In genomic region chr19:32421589-32422361, GRCh38 we compare ENCODE assay signal across 12 cellular contexts. TPM values are rescaled to one million over a fixed set of nuclear protein-coding genes. Genes with fewer than 3 reads are reported as not detected.
DNase-seq lines count a peak whose midpoint lies in the region; ATAC-seq and TF ChIP-seq lines count a peak whose summit lies in the region.
"Had no signal": no experiment of that assay in that cellular context is flagged by ENCODE, and none has a peak within 500 bp of the region (broad histone marks: within the 10 kb centered on the region; RNA-seq: fewer than 3 reads in every experiment).

No MANE protein-coding gene starts in this region.

- no peak overlapping the region for H3K56ac ChIP-seq in H9 (ENCODE audit: insufficient read length, low read depth, low read length)

- no peaks in the 10 kb centered on the region for H3K9me2 ChIP-seq in DOHH2 (replicated peaks; ENCODE audit: control insufficient read depth, low read length)

- no peaks in the 10 kb centered on the region for H3K79me1 ChIP-seq in H9 (ENCODE audit: insufficient read depth, low read depth, low read length, poor library complexity, severe bottlenecking)

- peak overlapping the region; percentile 75 for H3K4me2 ChIP-seq in DOHH2 (ENCODE audit: low read length)
- no peak overlapping the region for H3K4me2 ChIP-seq in H9 (ENCODE audit: insufficient read depth, insufficient read length, low read length)

- no peak overlapping the region for H3K4ac ChIP-seq in H9 (ENCODE audit: low read depth, low read length)

- no peaks in the 10 kb centered on the region for H3K27me3 Mint-ChIP-seq in activated naive CD8-positive, alpha-beta T cell treated with anti-CD3 and anti-CD28 coated beads, Interleukin-2, amount 10 ng/mL, durations not matched to agents 7 days and 5 days
- H3K27me3 Mint-ChIP-seq in naive B cell: no peaks in the 10 kb centered on the region
- H3K27me3 Mint-ChIP-seq in glutamatergic neuron (ENCODE audit: unreplicated experiment): no peaks in the 10 kb centered on the region
- H3K27me3 Mint-ChIP-seq in H9 (ENCODE audit: low read depth): no peaks in the 10 kb centered on the region

- H3K36me3 ChIP-seq in DOHH2 (ENCODE audit: control insufficient read depth, low read length): peaks cover 19% of the 10 kb centered on the region
- H3K36me3 ChIP-seq: pancreas had no signal

- CTCF ChIA-PET in RWPE1 (lab: Yijun Ruan, JAX): interaction anchor here (0.6 kb wide), 1 partner anchor 723 kb away, joined by 4 read pairs; no protein-coding TSS in a partner anchor

- TF ChIP-seq CTCF in DOHH2 (IDR thresholded peaks at IDR 0.05; ENCODE audit: low read depth, low read length, poor library complexity, severe bottlenecking): no peak
- TF ChIP-seq CTCF in RWPE1 (conservative IDR thresholded peaks at IDR 0.05; ENCODE audit: low read depth): no peak
- no peak for TF ChIP-seq CTCF in glutamatergic neuron (IDR thresholded peaks at IDR 0.05; ENCODE audit: partially characterized antibody, unreplicated experiment)
- no peak for TF ChIP-seq CTCF in H9 (conservative IDR thresholded peaks at IDR 0.05)

- peaks cover 3% of the 10 kb centered on the region; the same call in 1 of the 2 replicates for H3K79me2 ChIP-seq in DOHH2 (ENCODE audit: control insufficient read depth, low read length)
- H3K79me2 ChIP-seq in H9 (ENCODE audit: insufficient read depth, low read length): no peaks in the 10 kb centered on the region

- H2BK120ac ChIP-seq in H9 (ENCODE audit: low read depth, low read length, poor library complexity, severe bottlenecking): no peak overlapping the region

- no peak overlapping the region for H3K9ac ChIP-seq in H9 (ENCODE audit: extremely low read depth, insufficient read length, low read length)

- no peak overlapping the region for H2BK15ac ChIP-seq in H9 (ENCODE audit: low read depth, low read length)

- H3K27me3 ChIP-seq in DOHH2 (ENCODE audit: control insufficient read depth, low read length): no peaks in the 10 kb centered on the region
- H3K27me3 ChIP-seq in H9 (ENCODE audit: insufficient read depth, low read length): no peaks in the 10 kb centered on the region
- H3K27me3 ChIP-seq: pancreas had no signal

- H3T11ph ChIP-seq in H9 (ENCODE audit: low read length): no peak overlapping the region

- DNase-seq in NOMO-1 (lab: John Stamatoyannopoulos, UW; ENCODE audit: unreplicated experiment in 2 of 2) (peak; percentile 85 to 95), naive B cell (peak; percentile 8), RWPE1 (ENCODE audit: low spot score) (no peak), glutamatergic neuron (no peak), NK-92 (lab: John Stamatoyannopoulos, UW; ENCODE audit: unreplicated experiment) (no peak), H9 (no peak)
- no peak for DNase-seq in activated naive CD8-positive, alpha-beta T cell treated with anti-CD3 and anti-CD28 coated beads, Interleukin-2, amount 10 ng/mL, durations not matched to agents 7 days and 5 days
- DNase-seq: activated naive CD4-positive, alpha-beta T cell treated with Interleukin-2 at 50 U/mL for 16 hours; NCI-H524 treated with DMSO at 0.1 percent for 48 hours; pancreas had no signal

- WGBS in H9 (ENCODE audit: extremely low coverage, insufficient read length, low lambda C conversion rate): no CpG with 5 or more reads among the region's 7 CpGs

- no peak overlapping the region for H2AFZ ChIP-seq in H9 (ENCODE audit: low read length)

- H3K18ac ChIP-seq in H9 (ENCODE audit: insufficient read length, low read depth, low read length): no peak overlapping the region

- no peak overlapping the region for H3K14ac ChIP-seq in H9 (ENCODE audit: insufficient read depth, low read length)

- H2BK12ac ChIP-seq in H9 (ENCODE audit: insufficient read length, low read depth, low read length): no peak overlapping the region

- H3K4me3 ChIP-seq in DOHH2 (ENCODE audit: low read length): peak overlapping the region; percentile 55
- H3K4me3 ChIP-seq: pancreas had no signal

- no peak overlapping the region for H3K23ac ChIP-seq in H9 (ENCODE audit: insufficient read length, low read depth, low read length)

- H4K8ac ChIP-seq in H9 (replicated peaks; ENCODE audit: insufficient read length, low read depth, low read length): no peak overlapping the region

- peak overlapping the region; percentile 79 for H3K27ac ChIP-seq in DOHH2 (ENCODE audit: low read depth, low read length)
- H3K27ac ChIP-seq in RWPE1: no peak overlapping the region
- no peak overlapping the region for H3K27ac ChIP-seq in H9 (ENCODE audit: insufficient read length, low read depth, low read length)
- H3K27ac ChIP-seq: pancreas, VCaP had no signal

- peaks cover 15% of the 10 kb centered on the region for H3K36me3 Mint-ChIP-seq in activated naive CD8-positive, alpha-beta T cell treated with anti-CD3 and anti-CD28 coated beads, Interleukin-2, amount 10 ng/mL, durations not matched to agents 7 days and 5 days
- H3K36me3 Mint-ChIP-seq in naive B cell (peaks cover 0 to 12% of the 10 kb centered on the region in 2 donors), glutamatergic neuron (ENCODE audit: unreplicated experiment) (peaks cover 4% of the 10 kb centered on the region), H9 (ENCODE audit: insufficient read depth in 1 of 3, low read depth in 3 of 3) (peaks cover 18 to 33% (median 30%) of the 10 kb centered on the region in 3 experiments)

- H2BK5ac ChIP-seq in H9 (ENCODE audit: insufficient read length, low read length): no peak overlapping the region

- POLR2A ChIA-PET in activated naive CD8-positive, alpha-beta T cell treated with anti-CD3 and anti-CD28 coated beads, Interleukin-2, amount 10 ng/mL, durations not matched to agents 7 days and 5 days (lab: Charles Lee): no interaction called here
- POLR2A ChIA-PET in RWPE1 (lab: Yijun Ruan, JAX; ENCODE audit: low non-redundant PET): no interaction called here

- H3K4me1 ChIP-seq in DOHH2 (ENCODE audit: control insufficient read depth, low read length): peaks cover 31% of the 10 kb centered on the region
- H3K4me1 ChIP-seq in H9 (ENCODE audit: insufficient read depth, low read length): no peaks in the 10 kb centered on the region
- H3K4me1 ChIP-seq: pancreas had no signal

- peaks cover 7% of the 10 kb centered on the region; the same call in 1 of the 2 replicates for H3F3A ChIP-seq in DOHH2 (ENCODE audit: control insufficient read depth, insufficient read depth)

- H4K20me1 ChIP-seq in DOHH2 (ENCODE audit: control insufficient read depth, insufficient read depth, low read depth, low read length): no peaks in the 10 kb centered on the region
- H4K20me1 ChIP-seq in H9 (ENCODE audit: control insufficient read depth, insufficient read depth, insufficient read length): no peaks in the 10 kb centered on the region

- no peak overlapping the region for H2AK5ac ChIP-seq in H9 (ENCODE audit: insufficient read length, low read length)

- peak overlapping the region; percentile 47 for H3K4me3 Mint-ChIP-seq in activated naive CD8-positive, alpha-beta T cell treated with anti-CD3 and anti-CD28 coated beads, Interleukin-2, amount 10 ng/mL, durations not matched to agents 7 days and 5 days
- H3K4me3 Mint-ChIP-seq in naive B cell: peak overlapping the region in 7 of 8 donors; percentile 12 to 70 (median 48)
- no peak overlapping the region for H3K4me3 Mint-ChIP-seq in glutamatergic neuron (ENCODE audit: unreplicated experiment)
- no peak overlapping the region for H3K4me3 Mint-ChIP-seq in H9

- H3K9me3 ChIP-seq in DOHH2 (ENCODE audit: control insufficient read depth, insufficient read depth, low read length): no peaks in the 10 kb centered on the region
- H3K9me3 ChIP-seq in H9 (ENCODE audit: control insufficient read depth, low read depth, low read length): no peaks in the 10 kb centered on the region
- H3K9me3 ChIP-seq: pancreas had no signal

- no peak overlapping the region for H4K5ac ChIP-seq in H9 (ENCODE audit: insufficient read length, low read depth, low read length)

- H3K4me1 Mint-ChIP-seq in activated naive CD8-positive, alpha-beta T cell treated with anti-CD3 and anti-CD28 coated beads, Interleukin-2, amount 10 ng/mL, durations not matched to agents 7 days and 5 days: peaks cover 11% of the 10 kb centered on the region
- peaks cover 12 to 19% (median 16%) of the 10 kb centered on the region in 3 donors for H3K4me1 Mint-ChIP-seq in naive B cell
- H3K4me1 Mint-ChIP-seq in glutamatergic neuron (ENCODE audit: low read depth, unreplicated experiment): no peaks in the 10 kb centered on the region
- H3K4me1 Mint-ChIP-seq in H9: peaks cover 3% of the 10 kb centered on the region in 2 experiments

- no peak overlapping the region for H2BK20ac ChIP-seq in H9 (ENCODE audit: low read depth, low read length, poor library complexity, severe bottlenecking)

- peak overlapping the region; percentile 63 for H3K27ac Mint-ChIP-seq in activated naive CD8-positive, alpha-beta T cell treated with anti-CD3 and anti-CD28 coated beads, Interleukin-2, amount 10 ng/mL, durations not matched to agents 7 days and 5 days
- H3K27ac Mint-ChIP-seq in naive B cell (peak overlapping the region; percentile 44 to 94 (median 75)), glutamatergic neuron (ENCODE audit: unreplicated experiment) (no peak overlapping the region), H9 (peak overlapping the region in 1 of 3 experiments; percentile 13; a peak in 1 of 7 replicates)

- H3K9me3 Mint-ChIP-seq in activated naive CD8-positive, alpha-beta T cell treated with anti-CD3 and anti-CD28 coated beads, Interleukin-2, amount 10 ng/mL, durations not matched to agents 7 days and 5 days: peaks cover 2% of the 10 kb centered on the region
- H3K9me3 Mint-ChIP-seq in naive B cell: peaks cover 0 to 6% (median 0%) of the 10 kb centered on the region in 7 donors
- H3K9me3 Mint-ChIP-seq in glutamatergic neuron (ENCODE audit: unreplicated experiment): peaks cover 3% of the 10 kb centered on the region
- no peaks in the 10 kb centered on the region for H3K9me3 Mint-ChIP-seq in H9

- no peaks in the 10 kb centered on the region for H3K23me2 ChIP-seq in H9 (ENCODE audit: insufficient read length, low read depth, low read length, poor library complexity, severe bottlenecking)

- no peak overlapping the region for H4K91ac ChIP-seq in H9 (ENCODE audit: insufficient read length, low read depth, low read length)

- peak; percentile 30 for ATAC-seq in activated naive CD8-positive, alpha-beta T cell treated with anti-CD3 and anti-CD28 coated beads, Interleukin-2, amount 10 ng/mL, durations not matched to agents 7 days and 5 days (ENCODE audit: low read depth)
- peak; percentile 27 to 39 for ATAC-seq in naive B cell (ENCODE audit: low read depth in 2 of 2)

RNA-seq across cellular contexts. Expression of gene DPY19L3, which starts 16.2 kb away (rescaled TPM):
- total RNA-seq in activated naive CD8-positive, alpha-beta T cell treated with anti-CD3 and anti-CD28 coated beads, Interleukin-2, amount 10 ng/mL, durations not matched to agents 7 days and 5 days: 10 to 100 TPM; 15.7 to 17.5 TPM
- polyA plus RNA-seq in naive B cell (ENCODE audit: low read depth in 6 of 6): 1 to 10 TPM; 4.4 to 9.8 (median 7.1) TPM
- total RNA-seq in glutamatergic neuron (ENCODE audit: unreplicated experiment) (51.1 TPM), H9 (2021) (54.5 and 55.5 TPM in 2 replicates)

Comparison
In these comparisons a context has a peak if more than half of its experiments do, and no peak if none do; other contexts are left out.
1. DNase-seq: peak in NOMO-1 (2 of 2) and naive B cell (single experiment); none in activated naive CD8-positive, alpha-beta T cell treated with anti-CD3 and anti-CD28 coated beads, Interleukin-2, amount 10 ng/mL, durations not matched to agents 7 days and 5 days (single experiment), RWPE1 (single experiment), glutamatergic neuron (single experiment), NK-92 (single experiment) and H9 (single experiment).
2. H3K4me3 Mint-ChIP-seq: peak in activated naive CD8-positive, alpha-beta T cell treated with anti-CD3 and anti-CD28 coated beads, Interleukin-2, amount 10 ng/mL, durations not matched to agents 7 days and 5 days (single experiment) and naive B cell (7 of 8); none in glutamatergic neuron (single experiment) and H9 (0 of 2).